ENCODE assay signal across 8 cellular contexts in genomic region chr11:64245401-64245796, GRCh38.
DNase-seq lines count a peak whose midpoint lies in the region; ATAC-seq, FAIRE-seq and TF ChIP-seq lines count a peak whose summit lies in the region.

No MANE protein-coding gene starts in this region.

- H3K9me3 ChIP-seq in SK-N-MC (ENCODE audit: low read depth, low read length) (no peaks in the 10 kb centered on the region), muscle layer of duodenum (ENCODE audit: control insufficient read depth in 1 of 2, low read length in 2 of 2) (no peaks in the 10 kb centered on the region)

- H3K4me3 ChIP-seq in SK-N-MC: peak overlapping the region; percentile 99
- H3K4me3 ChIP-seq in muscle layer of duodenum (ENCODE audit: low read depth in 1 of 2, low read length in 2 of 2): peak overlapping the region; percentile 68 to 77

- in situ Hi-C loops in GM13976 (cut with MboI; ENCODE audit: low sequenced_read_pairs, unreplicated experiment): no loop called here

- no peak for FAIRE-seq in H54 (lab: Jason Lieb, UNC)

- H3K27ac ChIP-seq in SK-N-MC (peak overlapping the region; percentile 25; the same call in 1 of the 2 replicates), muscle layer of duodenum (ENCODE audit: low read length) (peak overlapping the region; percentile 88)

- no peaks in the 10 kb centered on the region for H3K27me3 ChIP-seq in muscle layer of duodenum (ENCODE audit: low read depth, low read length)

- H3K9ac ChIP-seq in SK-N-MC (ENCODE audit: insufficient read length): peak overlapping the region; percentile 92

- peaks cover 5 to 44% of the 10 kb centered on the region in 2 donors for H3K4me1 ChIP-seq in muscle layer of duodenum (ENCODE audit: control insufficient read depth in 1 of 2, insufficient read depth in 2 of 2, low read length in 2 of 2)

- 0 out of 2 replicates have a peak, but pooled peaks have one; percentile 7 for TF ChIP-seq POLR2A in H54 (IDR thresholded peaks at IDR 0.05; ENCODE audit: low read depth, low read length)

- ATAC-seq in HG03378 (IDR thresholded peaks at IDR 0.05; ENCODE audit: unreplicated experiment): no peak

- H3K36me3 ChIP-seq in SK-N-MC (ENCODE audit: insufficient read depth, low read length) (peaks cover 4% of the 10 kb centered on the region; the same call in 1 of the 2 replicates), muscle layer of duodenum (ENCODE audit: control insufficient read depth in 1 of 2, insufficient read depth in 2 of 2, low read length in 2 of 2) (no peaks in the 10 kb centered on the region)

- no peak for TF ChIP-seq CTCF in GM13976 (IDR thresholded peaks at IDR 0.05; ENCODE audit: borderline replicate concordance, control extremely low read depth, extremely low read depth, insufficient read depth, missing control alignments)

- no peak for DNase-seq in H54 (ENCODE audit: insufficient read length, low spot score)
- DNase-seq in SK-N-MC (ENCODE audit: low read depth, low spot score): no peak
- DNase-seq in effector CD4-positive, alpha-beta T cell: peak; percentile 44
- no peak for DNase-seq in GM13976 (ENCODE audit: low spot score)
- DNase-seq in GM19238 (ENCODE audit: insufficient read length, low spot score): no peak
- DNase-seq in islet precursor cell: no peak
